ENCODE assay signal across 13 cellular contexts in the genomic region with DNA sequence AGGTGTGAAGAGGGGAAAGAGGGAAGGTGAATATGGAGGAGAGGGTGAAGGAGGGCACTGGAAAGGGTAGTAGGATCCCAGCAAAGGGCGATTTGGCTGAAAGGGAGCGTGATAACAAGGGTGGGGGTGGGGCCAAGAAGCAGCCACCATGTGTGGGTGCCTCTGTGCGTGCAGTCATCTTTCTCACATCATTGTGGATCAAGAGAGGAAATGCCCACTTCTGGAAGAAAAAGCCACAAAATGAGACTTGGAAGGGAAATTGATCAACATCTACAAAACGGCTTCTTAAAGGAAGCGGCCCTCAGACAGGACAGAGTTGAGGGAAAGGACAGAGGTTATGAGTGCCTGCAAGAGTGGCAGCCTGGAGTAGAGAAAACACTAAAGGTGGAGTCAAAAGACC. TPM values are rescaled to one million over a fixed set of nuclear protein-coding genes. Genes with fewer than 3 reads are reported as not detected.
DNase-seq lines count a peak whose midpoint lies in the region; ATAC-seq and TF ChIP-seq lines count a peak whose summit lies in the region.
"Had no signal": no experiment of that assay in that cellular context is flagged by ENCODE, and none has a peak within 500 bp of the region (broad histone marks: within the 10 kb centered on the region; RNA-seq: fewer than 3 reads in every experiment).

No MANE protein-coding gene starts in this region.

- POLR2A ChIA-PET in CD8-positive, alpha-beta memory T cell (lab: Charles Lee) = interaction anchor here (0.7 to 2.5 kb wide), 2 partner anchors 11 to 91 kb away, joined by 3 to 9 read pairs; partner anchors contain the start of gene DDX6

- no peaks in the 10 kb centered on the region for H4K20me1 ChIP-seq in BLaER1 treated with 17β-estradiol and CSF1 and Interleukin-3, amounts not matched to agents 10 nM and 100 nM

- H3K4me2 ChIP-seq in BLaER1 treated with 17β-estradiol and CSF1 and Interleukin-3, amounts not matched to agents 10 nM and 100 nM = peak overlapping the region; percentile 20 to 64 (median 41); a peak in 18 of 22 replicates
- H3K4me2 ChIP-seq: hepatocyte had no signal

- no peaks in the 10 kb centered on the region for H3K27me3 ChIP-seq in BLaER1 treated with 17β-estradiol and CSF1 and Interleukin-3, amounts not matched to agents 10 nM and 100 nM
- no peaks in the 10 kb centered on the region for H3K27me3 ChIP-seq in CD8-positive, alpha-beta memory T cell (ENCODE audit: insufficient read depth, low read length, poor library complexity, severe bottlenecking)
- H3K27me3 ChIP-seq in effector memory CD4-positive, alpha-beta T cell (replicated peaks; ENCODE audit: control insufficient read depth, insufficient read depth, low read length, poor library complexity, severe bottlenecking) = no peaks in the 10 kb centered on the region
- H3K27me3 ChIP-seq: hepatocyte had no signal

- peak overlapping the region in 7 of 8 donors; percentile 61 to 96 (median 73) for H3K27ac Mint-ChIP-seq in CD8-positive, alpha-beta memory T cell
- peak overlapping the region in 3 of 7 donors; percentile 11 to 72 (median 41) for H3K27ac Mint-ChIP-seq in CD14-positive monocyte

- H3K9me3 ChIP-seq in BLaER1 treated with 17β-estradiol and CSF1 and Interleukin-3, amounts not matched to agents 10 nM and 100 nM (replicated peaks in 1 of 11) = no peaks in the 10 kb centered on the region
- no peaks in the 10 kb centered on the region for H3K9me3 ChIP-seq in CD8-positive, alpha-beta memory T cell (ENCODE audit: low read length)
- no peaks in the 10 kb centered on the region for H3K9me3 ChIP-seq in effector memory CD4-positive, alpha-beta T cell (ENCODE audit: control insufficient read depth, low read length)
- H3K9me3 ChIP-seq: Caco-2, HAP-1 had no signal

- H3K4me1 ChIP-seq in BLaER1 treated with 17β-estradiol and CSF1 and Interleukin-3, amounts not matched to agents 10 nM and 100 nM = peaks cover 13 to 61% (median 33%) of the 10 kb centered on the region in 10 experiments
- H3K4me1 ChIP-seq in CD8-positive, alpha-beta memory T cell (ENCODE audit: insufficient read depth, low read length) = peaks cover 73% of the 10 kb centered on the region
- H3K4me1 ChIP-seq in effector memory CD4-positive, alpha-beta T cell (ENCODE audit: control insufficient read depth, insufficient read depth, low read length, poor library complexity, severe bottlenecking) = peaks cover 46% of the 10 kb centered on the region
- H3K4me1 ChIP-seq: HAP-1 had no signal

- no peaks in the 10 kb centered on the region for H3K36me3 ChIP-seq in BLaER1 treated with 17β-estradiol and CSF1 and Interleukin-3, amounts not matched to agents 10 nM and 100 nM
- H3K36me3 ChIP-seq in CD8-positive, alpha-beta memory T cell (ENCODE audit: insufficient read depth, low read length) = no peaks in the 10 kb centered on the region
- no peaks in the 10 kb centered on the region for H3K36me3 ChIP-seq in effector memory CD4-positive, alpha-beta T cell (ENCODE audit: control insufficient read depth, insufficient read depth, low read length)
- H3K36me3 ChIP-seq: HAP-1 had no signal

- intact Hi-C loops in CD14-positive monocyte (cut with micrococcal nuclease) = no loop called here

- H3K27ac ChIP-seq in BLaER1 treated with 17β-estradiol and CSF1 and Interleukin-3, amounts not matched to agents 10 nM and 100 nM = no peak overlapping the region
- no peak overlapping the region for H3K27ac ChIP-seq in CD8-positive, alpha-beta memory T cell (ENCODE audit: low read depth, low read length)
- peak overlapping the region; percentile 71 for H3K27ac ChIP-seq in effector memory CD4-positive, alpha-beta T cell (ENCODE audit: insufficient read depth, low read length, poor library complexity, severe bottlenecking)
- H3K27ac ChIP-seq: hepatocyte had no signal

- H3K4me1 Mint-ChIP-seq in CD8-positive, alpha-beta memory T cell = peaks cover 55 to 78% (median 64%) of the 10 kb centered on the region in 3 donors
- H3K4me1 Mint-ChIP-seq in CD14-positive monocyte = peaks cover 46% of the 10 kb centered on the region

- peak overlapping the region in 5 of 7 donors; percentile 13 to 76 (median 51) for H3K4me3 Mint-ChIP-seq in CD8-positive, alpha-beta memory T cell
- peak overlapping the region in 1 of 2 donors; percentile 33 for H3K4me3 Mint-ChIP-seq in CD14-positive monocyte

- no peaks in the 10 kb centered on the region for H3K27me3 Mint-ChIP-seq in CD8-positive, alpha-beta memory T cell
- peaks cover 10 to 25% (median 20%) of the 10 kb centered on the region in 3 donors for H3K27me3 Mint-ChIP-seq in CD14-positive monocyte (ENCODE audit: low read depth in 3 of 3)

- no peak overlapping the region for H3K4me3 ChIP-seq in BLaER1 treated with 17β-estradiol and CSF1 and Interleukin-3, amounts not matched to agents 10 nM and 100 nM
- no peak overlapping the region for H3K4me3 ChIP-seq in CD8-positive, alpha-beta memory T cell (ENCODE audit: low read length)
- no peak overlapping the region for H3K4me3 ChIP-seq in effector memory CD4-positive, alpha-beta T cell (ENCODE audit: insufficient read depth, low read depth, low read length, poor library complexity, severe bottlenecking)
- H3K4me3 ChIP-seq: HAP-1, hepatocyte had no signal

- H3K9me3 Mint-ChIP-seq in CD8-positive, alpha-beta memory T cell = no peaks in the 10 kb centered on the region
- peaks cover 0 to 3% (median 0%) of the 10 kb centered on the region in 7 donors for H3K9me3 Mint-ChIP-seq in CD14-positive monocyte

- peaks cover 0 to 4% (median 3%) of the 10 kb centered on the region in 3 donors for H3K36me3 Mint-ChIP-seq in CD8-positive, alpha-beta memory T cell
- peaks cover 0 to 2% of the 10 kb centered on the region in 2 donors for H3K36me3 Mint-ChIP-seq in CD14-positive monocyte

- CTCF ChIA-PET in CD8-positive, alpha-beta memory T cell (lab: Charles Lee) = interaction anchor here (1.2 to 2.2 kb wide), 3 partner anchors 12 to 47 kb away, joined by 3 to 10 read pairs (median 9); no protein-coding TSS in a partner anchor

- no peak for TF ChIP-seq CTCF in CD14-positive monocyte (IDR thresholded peaks at IDR 0.05)

- no peak overlapping the region for H3K9ac ChIP-seq in BLaER1 treated with 17β-estradiol and CSF1 and Interleukin-3, amounts not matched to agents 10 nM and 100 nM

- ATAC-seq in activated CD4-positive, CD25-positive, alpha-beta regulatory T cell treated with anti-CD3 and anti-CD28 coated beads, Interleukin-2, amount 50 U/mL, for 24 hours = no peak
- ATAC-seq: esophagus mucosa had no signal

- DNase-seq in CD8-positive, alpha-beta memory T cell = peak in 1 of 5 donors; percentile 30
- peak; percentile 94 for DNase-seq in SKM-1 (lab: John Stamatoyannopoulos, UW; ENCODE audit: unreplicated experiment)
- no peak for DNase-seq in effector memory CD4-positive, alpha-beta T cell
- DNase-seq in CD14-positive monocyte (ENCODE audit: low spot score) = no peak
- DNase-seq in cortex of kidney (lab: John Stamatoyannopoulos, UW) = no peak
- DNase-seq: Caco-2; NK-92 treated with Interleukin-12 subunit alpha and Interleukin-12 subunit beta, amount 100 ng/mL, for 24 hours had no signal

RNA-seq across cellular contexts. Expression of gene CXCR5, which starts 1.2 kb away (rescaled TPM):
- total RNA-seq in CD8-positive, alpha-beta memory T cell = 1 to 10 TPM; 5.8 to 6.3 TPM
- 4.5 TPM for polyA plus RNA-seq in CD8-positive, alpha-beta memory T cell
- polyA plus RNA-seq in CD14-positive monocyte = under 1 TPM; 0.08 to 0.09 TPM
- total RNA-seq: Caco-2, hepatocyte, pulmonary artery endothelial cell had no signal

RNA-seq across cellular contexts. Expression of gene BCL9L, which starts 43.2 kb away (rescaled TPM):
- total RNA-seq in CD8-positive, alpha-beta memory T cell = 10 to 100 TPM; 39.6 to 42.8 TPM
- 9.1 TPM for polyA plus RNA-seq in CD8-positive, alpha-beta memory T cell
- 1 to 10 TPM in 1 of 2 donors, under 1 TPM in 1; 0.11 to 1.8 TPM for polyA plus RNA-seq in CD14-positive monocyte
